17 cellular contexts compared by ENCODE assay signal in the genomic region with DNA sequence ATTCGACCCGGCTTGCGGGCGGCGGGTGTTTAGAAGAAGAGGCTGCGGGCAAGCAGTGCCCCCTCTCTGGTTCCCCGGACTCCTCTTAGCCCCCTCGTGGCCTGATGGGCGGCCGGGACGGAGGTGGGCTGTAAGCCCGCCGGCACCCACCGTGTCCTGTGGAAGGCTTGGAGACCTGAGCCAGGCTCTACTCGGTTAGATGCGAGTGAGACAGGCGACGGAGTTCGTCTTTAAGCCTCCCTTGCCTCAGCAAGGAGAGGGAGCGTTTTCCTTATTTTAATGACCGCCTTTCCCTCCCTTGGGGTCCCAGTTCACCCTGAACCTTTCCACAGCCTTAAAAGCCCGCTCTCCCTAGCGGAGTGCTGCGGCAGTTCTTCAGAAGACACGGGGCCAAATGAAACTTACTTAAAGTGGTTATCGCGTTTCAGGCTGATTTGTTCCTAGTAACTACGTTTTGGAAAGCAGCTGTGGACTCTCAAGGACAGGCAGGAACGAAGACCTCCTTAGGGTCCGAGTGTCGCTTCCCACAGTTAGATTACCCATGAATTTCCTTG. TPM values are rescaled to one million over a fixed set of nuclear protein-coding genes. Genes with fewer than 3 reads are reported as not detected.
DNase-seq lines count a peak whose midpoint lies in the region; ATAC-seq and TF ChIP-seq lines count a peak whose summit lies in the region.
"Had no signal": no experiment of that assay in that cellular context is flagged by ENCODE, and none has a peak within 500 bp of the region (broad histone marks: within the 10 kb centered on the region; RNA-seq: fewer than 3 reads in every experiment).

No MANE protein-coding gene starts in this region.

- TF ChIP-seq EP300 in stomach (IDR thresholded peaks at IDR 0.05): no peak

- TF ChIP-seq CTCF in astrocyte of the spinal cord (IDR thresholded peaks at IDR 0.05; ENCODE audit: low read depth, low read length) (no peak), stomach (IDR thresholded peaks at IDR 0.05) (no peak), Peyer's patch (IDR thresholded peaks at IDR 0.05) (no peak), foreskin keratinocyte (conservative IDR thresholded peaks at IDR 0.05) (no peak)

- H3K9me3 ChIP-seq in HUES64 (ENCODE audit: insufficient read depth, low read depth, low read length): peaks cover 25% of the 10 kb centered on the region
- peaks cover 0 to 8% (median 2%) of the 10 kb centered on the region in 4 donors for H3K9me3 ChIP-seq in stomach
- H3K9me3 ChIP-seq in Peyer's patch: no peaks in the 10 kb centered on the region

- DNase-seq in astrocyte of the spinal cord (ENCODE audit: low read depth, low spot score) (no peak), medulla oblongata (ENCODE audit: extremely low spot score) (peak; percentile 26), stomach (no peak), SKM-1 (lab: John Stamatoyannopoulos, UW; ENCODE audit: unreplicated experiment) (no peak), NCI-H2081 (lab: John Stamatoyannopoulos, UW) (no peak), Peyer's patch (no peak), foreskin keratinocyte (no peak)
- DNase-seq: activated naive CD4-positive, alpha-beta T cell treated with Interleukin-2 at 50 U/mL for 16 hours; DMS79; NCI-H1092 treated with DMSO at 0.1 percent for 48 hours; stimulated activated CD8-positive, alpha-beta memory T cell treated with anti-CD3 and anti-CD28 coated beads, Interleukin-4, amount 100 ng/mL, for 48 hours; WERI-Rb-1 had no signal

- in situ Hi-C loops in astrocyte of the spinal cord (cut with HindIII; ENCODE audit: low sequenced_read_pairs): no loop called here

- H3K9ac ChIP-seq in HUES64 (ENCODE audit: low read depth, low read length): no peak overlapping the region

- TF ChIP-seq POLR2A in stomach (IDR thresholded peaks at IDR 0.05) (no peak), Peyer's patch (IDR thresholded peaks at IDR 0.05) (no peak)

- 85% methylated on average over 31 of the region's 31 CpGs for WGBS in HUES64
- WGBS in stomach, 5 donors: 1 to 41% (median 6%) methylated on average over 15 to 31 of the region's 31 CpGs

- H3K4me3 ChIP-seq in HUES64 (ENCODE audit: low read length) (peak overlapping the region; percentile 16; the same call in 1 of the 2 replicates), astrocyte of the spinal cord (ENCODE audit: low read depth, low read length) (peak overlapping the region; percentile 33), stomach (peak overlapping the region; percentile 27 to 36 (median 33)), Peyer's patch (peak overlapping the region in 2 of 4 donors; percentile 14 to 25)

- no peak for ATAC-seq in foreskin keratinocyte
- ATAC-seq: SK-N-SH treated with all-trans-retinoic acid at 6 μM for 48 hours had no signal

- H3K27ac ChIP-seq in HUES64 (ENCODE audit: low read depth, low read length) (no peak overlapping the region), stomach (no peak overlapping the region), Peyer's patch (no peak overlapping the region), foreskin keratinocyte (no peak overlapping the region)
- H3K27ac ChIP-seq: WERI-Rb-1 had no signal

- H3K27me3 ChIP-seq in HUES64 (ENCODE audit: insufficient read depth, low read length) (peaks cover 59% of the 10 kb centered on the region), stomach (peaks cover 0 to 61% (median 30%) of the 10 kb centered on the region in 3 donors), Peyer's patch (no peaks in the 10 kb centered on the region), foreskin keratinocyte (peaks cover 8% of the 10 kb centered on the region)

- H3K4me1 ChIP-seq in HUES64 (ENCODE audit: insufficient read depth, low read length) (no peaks in the 10 kb centered on the region), stomach (peaks cover 0 to 25% (median 13%) of the 10 kb centered on the region in 4 donors), Peyer's patch (no peaks in the 10 kb centered on the region), foreskin keratinocyte (no peaks in the 10 kb centered on the region)

- no peaks in the 10 kb centered on the region for H3K36me3 ChIP-seq in HUES64 (ENCODE audit: insufficient read depth, low read length)
- no peaks in the 10 kb centered on the region for H3K36me3 ChIP-seq in stomach
- H3K36me3 ChIP-seq in Peyer's patch: no peaks in the 10 kb centered on the region
- H3K36me3 ChIP-seq: WERI-Rb-1 had no signal

- intact Hi-C loops in stomach (cut with DNase I; ENCODE audit: low total_unique reads): no loop called here

RNA-seq across cellular contexts. Expression of a gene that starts 1.0 kb away (rescaled TPM):
- polyA plus RNA-seq in HUES64 (2013, experiment 1 of 2): under 0.01 TPM
- 0.06 TPM for polyA plus RNA-seq in HUES64 (2013, experiment 2 of 2)
- total RNA-seq in stomach (1 to 10 TPM in 1 of 5 donors, under 1 TPM in 1, not detected in 3; 0.55 to 3.5 TPM), Peyer's patch (1 to 10 TPM in 1 of 4 donors, under 1 TPM in 2, not detected in 1; 0.18 to 1.7 (median 0.40) TPM), foreskin keratinocyte (not detected in 2 replicates)
- polyA plus RNA-seq in stomach (under 1 TPM in 2 of 3 donors, not detected in 1; under 0.01 to 0.10 TPM), foreskin keratinocyte (not detected in 2 replicates)
- total RNA-seq: lung microvascular endothelial cell, osteocyte had no signal
- polyA plus RNA-seq: BJ had no signal
